1 cellular context compared by ENCODE assay signal in genomic region chr19:14529254-14530004, GRCh38.
A peak's percentile ranks its signal among the peaks of the same experiment; 100 is the strongest.
TF ChIP-seq lines count a peak whose summit lies in the region.

TECR (plus strand) TSS chr19:14529594; CDS start chr19:14529697, 103 bp downstream.

TF ChIP-seq in GM12878, 131 proteins besides CTCF, POLR2A, EP300 and RAD21 (continued from another document and continues in another):
- no peak for TF ChIP-seq WRNIP1 (IDR thresholded peaks at IDR 0.05; ENCODE audit: borderline replicate concordance, low read depth, low read length)
- peak; percentile 85; the same call in 1 of the 2 replicates for TF ChIP-seq BMI1 (IDR thresholded peaks at IDR 0.05; ENCODE audit: borderline replicate concordance)
- TF ChIP-seq KDM1A (IDR thresholded peaks at IDR 0.05; ENCODE audit: borderline replicate concordance), result no peak
- no peak for TF ChIP-seq PAX8 (IDR thresholded peaks at IDR 0.05)
- TF ChIP-seq ELK1 (IDR thresholded peaks at IDR 0.05; ENCODE audit: low read depth, low read length), result 0 out of 2 replicates have a peak, but pooled peaks have one; percentile 13
- TF ChIP-seq IRF3 (IDR thresholded peaks at IDR 0.05), result peak; percentile 65
- TF ChIP-seq MTA2 (IDR thresholded peaks at IDR 0.05; ENCODE audit: low read depth), result no peak
- peak; percentile 57 for TF ChIP-seq KLF5 (IDR thresholded peaks at IDR 0.05; ENCODE audit: partially characterized antibody)
- TF ChIP-seq ZNF687 (IDR thresholded peaks at IDR 0.05), result peak; percentile 69
- TF ChIP-seq NKRF (conservative IDR thresholded peaks at IDR 0.05), result peak; percentile 75
- peak; percentile 78; the same call in 2 of the 3 replicates for TF ChIP-seq POU2F2 (IDR thresholded peaks at IDR 0.05; ENCODE audit: borderline replicate concordance, low read depth, low read length)
- TF ChIP-seq ZNF207 (IDR thresholded peaks at IDR 0.05; ENCODE audit: borderline replicate concordance), result peak; percentile 73; the same call in 1 of the 2 replicates
- TF ChIP-seq ZNF384 (IDR thresholded peaks at IDR 0.05; ENCODE audit: borderline replicate concordance, low read depth, low read length), result no peak
- TF ChIP-seq YBX1 (IDR thresholded peaks at IDR 0.05), result no peak
- no peak for TF ChIP-seq SREBF2 (IDR thresholded peaks at IDR 0.05; ENCODE audit: low read length)
- peak; percentile 19 for TF ChIP-seq FOS (IDR thresholded peaks at IDR 0.05; ENCODE audit: borderline replicate concordance, extremely low read depth, insufficient read length)
- TF ChIP-seq MYC (IDR thresholded peaks at IDR 0.05; ENCODE audit: insufficient read depth, insufficient read length, insufficient replicate concordance, low read length, severe bottlenecking), result peak; percentile 28
- no peak for TF ChIP-seq RELB (IDR thresholded peaks at IDR 0.05; ENCODE audit: low read depth)
- TF ChIP-seq ZNF217 (IDR thresholded peaks at IDR 0.05), result no peak
- peak; percentile 98 for TF ChIP-seq POLR2AphosphoS5 (IDR thresholded peaks at IDR 0.05; ENCODE audit: low read length)
- no peak for TF ChIP-seq E2F4 (IDR thresholded peaks at IDR 0.05; ENCODE audit: low read depth, low read length)
- peak; percentile 79; the same call in 1 of the 2 replicates for TF ChIP-seq RB1 (IDR thresholded peaks at IDR 0.05; ENCODE audit: borderline replicate concordance)
- TF ChIP-seq ZBTB33 (IDR thresholded peaks at IDR 0.05), result no peak
- TF ChIP-seq BCL3 (IDR thresholded peaks at IDR 0.05; ENCODE audit: borderline replicate concordance, insufficient read depth, low read depth, low read length, poor library complexity, severe bottlenecking), result no peak
- peak; percentile 54 for TF ChIP-seq YY1 (IDR thresholded peaks at IDR 0.05; ENCODE audit: low read depth, low read length)
- TF ChIP-seq SP1 (IDR thresholded peaks at IDR 0.05; ENCODE audit: low read depth, low read length), result peak; percentile 81
- peak; percentile 99 for TF ChIP-seq PBX3 (IDR thresholded peaks at IDR 0.05; ENCODE audit: insufficient replicate concordance, low read depth, low read length)
- peak; percentile 82 for TF ChIP-seq CHD2 (IDR thresholded peaks at IDR 0.05; ENCODE audit: borderline replicate concordance, low read depth, low read length)
- no peak for TF ChIP-seq TARDBP (IDR thresholded peaks at IDR 0.05; ENCODE audit: borderline replicate concordance)
- peak; percentile 96 for TF ChIP-seq PML (IDR thresholded peaks at IDR 0.05; ENCODE audit: low read length)
- no peak for TF ChIP-seq ZNF622 (IDR thresholded peaks at IDR 0.05)
- TF ChIP-seq FOXM1 (IDR thresholded peaks at IDR 0.05; ENCODE audit: low read depth, low read length), result no peak
- peak; percentile 50; the same call in 1 of the 2 replicates for TF ChIP-seq NR2F1 (conservative IDR thresholded peaks at IDR 0.05)
- TF ChIP-seq HDAC2 (IDR thresholded peaks at IDR 0.05), result no peak
- no peak for TF ChIP-seq CBX5 (IDR thresholded peaks at IDR 0.05; ENCODE audit: low read depth)
- TF ChIP-seq LARP7 (IDR thresholded peaks at IDR 0.05), result peak; percentile 86; the same call in 1 of the 2 replicates
- TF ChIP-seq NR2C1 (IDR thresholded peaks at IDR 0.05), result no peak
- no peak for TF ChIP-seq JUND (IDR thresholded peaks at IDR 0.05; ENCODE audit: low read depth, low read length)
- no peak for TF ChIP-seq ZBTB40 (IDR thresholded peaks at IDR 0.05; ENCODE audit: borderline replicate concordance)
- no peak for TF ChIP-seq TBL1XR1 (IDR thresholded peaks at IDR 0.05; ENCODE audit: low read depth, low read length)
- peak; percentile 93 for TF ChIP-seq TAF1 (IDR thresholded peaks at IDR 0.05; ENCODE audit: borderline replicate concordance, low read depth, low read length)
- no peak for TF ChIP-seq SIX5 (IDR thresholded peaks at IDR 0.05; ENCODE audit: low read depth, low read length, severe bottlenecking)
- TF ChIP-seq FOXK2 (IDR thresholded peaks at IDR 0.05), result no peak
